Comparison of ENCODE assay signal across 10 cellular contexts in genomic region chr22:31952094-31952401, GRCh38. TPM values are rescaled to one million over a fixed set of nuclear protein-coding genes. Genes with fewer than 3 reads are reported as not detected.
DNase-seq lines count a peak whose midpoint lies in the region; ATAC-seq and TF ChIP-seq lines count a peak whose summit lies in the region.
"Had no signal": no experiment of that assay in that cellular context is flagged by ENCODE, and none has a peak within 500 bp of the region (broad histone marks: within the 10 kb centered on the region; RNA-seq: fewer than 3 reads in every experiment).

No MANE protein-coding gene starts in this region.

- intact Hi-C loops in sigmoid colon (cut with DNase I), result no loop called here

- TF ChIP-seq CTCF in DND-41 (IDR thresholded peaks at IDR 0.05; ENCODE audit: borderline replicate concordance, extremely low read depth, low read length, poor library complexity, severe bottlenecking), result peak; percentile 25
- no peak for TF ChIP-seq CTCF in SK-N-SH (IDR thresholded peaks at IDR 0.05)
- no peak for TF ChIP-seq CTCF in endothelial cell (IDR thresholded peaks at IDR 0.05; ENCODE audit: unreplicated experiment)
- TF ChIP-seq CTCF in sigmoid colon (IDR thresholded peaks at IDR 0.05), result no peak

- H3K4me1 Mint-ChIP-seq in endothelial cell (ENCODE audit: unreplicated experiment), result peaks cover 57% of the 10 kb centered on the region

- H3K4me3 ChIP-seq in DND-41 (ENCODE audit: low read depth in 1 of 2, low read length in 2 of 2) (no peak overlapping the region), SK-N-SH (ENCODE audit: low read depth in 2 of 2, low read length in 1 of 2) (no peak overlapping the region), sigmoid colon (no peak overlapping the region)

- H3K27ac ChIP-seq in DND-41 (ENCODE audit: low read length) (no peak overlapping the region), SK-N-SH (ENCODE audit: low read depth in 2 of 2, low read length in 1 of 2) (peak overlapping the region; percentile 43 to 77; a peak in 3 of 4 replicates), sigmoid colon (peak overlapping the region; percentile 72 to 80 (median 77))

- H3K9me2 ChIP-seq in SK-N-SH, result no peaks in the 10 kb centered on the region

- no peak for TF ChIP-seq POLR2A in sigmoid colon (IDR thresholded peaks at IDR 0.05)

- POLR2A ChIA-PET in SK-N-SH (lab: Yijun Ruan, JAX), result no interaction called here

- no peak for DNase-seq in DND-41
- DNase-seq in SK-N-SH, result peak; percentile 36
- DNase-seq in endothelial cell (ENCODE audit: low spot score), result no peak
- no peak for DNase-seq in sigmoid colon
- no peak for DNase-seq in occipital lobe (lab: John Stamatoyannopoulos, UW)
- no peak for DNase-seq in RKO (ENCODE audit: low spot score)
- DNase-seq in globus pallidus (ENCODE audit: low spot score), result no peak
- DNase-seq: naive B cell; NK-92 treated with Interleukin-12 subunit alpha and Interleukin-12 subunit beta, amount 100 ng/mL, for 24 hours had no signal

- CTCF ChIA-PET in SK-N-SH (lab: Yijun Ruan, JAX), result interaction anchor here (0.9 to 2.0 kb wide), 4 partner anchors 18 to 290 kb away, joined by 3 to 11 read pairs (median 3); partner anchors contain the start of gene PISD

- no peak overlapping the region for H3K9ac ChIP-seq in DND-41 (ENCODE audit: low read depth, low read length)
- H3K9ac ChIP-seq in SK-N-SH, result peak overlapping the region; percentile 0

- H3K4me3 Mint-ChIP-seq in endothelial cell (ENCODE audit: unreplicated experiment), result peak overlapping the region; percentile 2
- H3K4me3 Mint-ChIP-seq: naive B cell had no signal

- peaks cover 3% of the 10 kb centered on the region for H3K27me3 Mint-ChIP-seq in endothelial cell (ENCODE audit: unreplicated experiment)
- H3K27me3 Mint-ChIP-seq: naive B cell had no signal

- H2AFZ ChIP-seq in DND-41 (ENCODE audit: low read depth, low read length), result no peak overlapping the region
- no peak overlapping the region for H2AFZ ChIP-seq in SK-N-SH (ENCODE audit: low read depth)

- H3K4me1 ChIP-seq in DND-41 (ENCODE audit: insufficient read depth, low read length), result peaks cover 16% of the 10 kb centered on the region; the same call in 1 of the 2 replicates
- peaks cover 13 to 33% of the 10 kb centered on the region in 2 experiments for H3K4me1 ChIP-seq in SK-N-SH (ENCODE audit: control insufficient read depth in 1 of 2, insufficient read depth in 2 of 2, low read depth in 1 of 2, low read length in 1 of 2)
- peaks cover 0 to 68% (median 58%) of the 10 kb centered on the region in 4 donors for H3K4me1 ChIP-seq in sigmoid colon

- peaks cover 51% of the 10 kb centered on the region for H3K36me3 Mint-ChIP-seq in endothelial cell (ENCODE audit: low read depth, unreplicated experiment)

- H3K9me3 ChIP-seq in DND-41 (ENCODE audit: insufficient read depth, low read length, severe bottlenecking) (no peaks in the 10 kb centered on the region), SK-N-SH (no peaks in the 10 kb centered on the region), sigmoid colon (no peaks in the 10 kb centered on the region)

- H3F3A ChIP-seq in SK-N-SH (replicated peaks; ENCODE audit: insufficient read depth), result peaks cover 33% of the 10 kb centered on the region

- H3K4me2 ChIP-seq in DND-41 (ENCODE audit: insufficient read depth, low read length), result 0 out of 2 replicates have a peak overlapping the region, but pooled peaks have one; percentile 1
- peak overlapping the region; percentile 9 for H3K4me2 ChIP-seq in SK-N-SH

- H4K20me1 ChIP-seq in DND-41 (ENCODE audit: insufficient read depth, low read length) (peaks cover 91% of the 10 kb centered on the region), SK-N-SH (ENCODE audit: insufficient read depth) (peaks cover 97% of the 10 kb centered on the region)

- peak overlapping the region; percentile 33 for H3K27ac Mint-ChIP-seq in endothelial cell (ENCODE audit: unreplicated experiment)

- TF ChIP-seq EP300 in SK-N-SH (IDR thresholded peaks at IDR 0.05; ENCODE audit: borderline replicate concordance in 1 of 2, low read depth in 1 of 2, low read length in 1 of 2), result no peak
- TF ChIP-seq EP300 in sigmoid colon (IDR thresholded peaks at IDR 0.05), result no peak

- no peaks in the 10 kb centered on the region for H3K27me3 ChIP-seq in DND-41 (ENCODE audit: insufficient read depth, low read length, poor library complexity)
- H3K27me3 ChIP-seq in SK-N-SH (ENCODE audit: insufficient read depth), result no peaks in the 10 kb centered on the region
- H3K27me3 ChIP-seq in sigmoid colon, result no peaks in the 10 kb centered on the region

- H3K79me2 ChIP-seq in DND-41 (ENCODE audit: insufficient read depth, low read length) (peaks cover 87% of the 10 kb centered on the region), SK-N-SH (ENCODE audit: insufficient read depth) (peaks cover 99% of the 10 kb centered on the region)

- H3K9me3 Mint-ChIP-seq in endothelial cell (ENCODE audit: unreplicated experiment), result no peaks in the 10 kb centered on the region
- H3K9me3 Mint-ChIP-seq: naive B cell had no signal

- TF ChIP-seq RAD21 in SK-N-SH (IDR thresholded peaks at IDR 0.05; ENCODE audit: low read length), result peak; percentile 54

- 31% methylated on average over 2 of the region's 2 CpGs for WGBS in SK-N-SH (ENCODE audit: low lambda C conversion rate)
- 85 to 86% methylated on average over 2 of the region's 2 CpGs for WGBS in sigmoid colon, 2 donors

- ATAC-seq in DND-41 (ENCODE audit: insufficient read depth, low read depth), result peak; percentile 46; the same call in 1 of the 3 replicates
- no peak for ATAC-seq in HG02623 (IDR thresholded peaks at IDR 0.05; ENCODE audit: unreplicated experiment)

- H3K36me3 ChIP-seq in DND-41 (ENCODE audit: insufficient read depth, low read length) (peaks cover 92% of the 10 kb centered on the region), SK-N-SH (replicated peaks in 1 of 2; ENCODE audit: control insufficient read depth in 1 of 2, insufficient read depth in 2 of 2, low read length in 1 of 2) (peaks cover 50 to 66% of the 10 kb centered on the region in 2 experiments), sigmoid colon (peaks cover 6 to 36% (median 10%) of the 10 kb centered on the region in 4 donors)

TF ChIP-seq in SK-N-SH, 30 proteins besides CTCF, POLR2A, EP300 and RAD21:
- TF ChIP-seq, protein P1, sequence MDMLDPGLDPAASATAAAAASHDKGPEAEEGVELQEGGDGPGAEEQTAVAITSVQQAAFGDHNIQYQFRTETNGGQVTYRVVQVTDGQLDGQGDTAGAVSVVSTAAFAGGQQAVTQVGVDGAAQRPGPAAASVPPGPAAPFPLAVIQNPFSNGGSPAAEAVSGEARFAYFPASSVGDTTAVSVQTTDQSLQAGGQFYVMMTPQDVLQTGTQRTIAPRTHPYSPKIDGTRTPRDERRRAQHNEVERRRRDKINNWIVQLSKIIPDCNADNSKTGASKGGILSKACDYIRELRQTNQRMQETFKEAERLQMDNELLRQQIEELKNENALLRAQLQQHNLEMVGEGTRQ (IDR thresholded peaks at IDR 0.05; ENCODE audit: borderline replicate concordance, low read depth, low read length), result no peak
- no peak for TF ChIP-seq NRF1 (IDR thresholded peaks at IDR 0.05; ENCODE audit: low read depth, low read length)
- TF ChIP-seq RFX5 (IDR thresholded peaks at IDR 0.05; ENCODE audit: low read length), result no peak
- peak; percentile 19; the same call in 1 of the 2 replicates for TF ChIP-seq SMC3 (IDR thresholded peaks at IDR 0.05; ENCODE audit: low read depth, low read length)
- TF ChIP-seq FOXJ3 (CRISPR knock-in tag; IDR thresholded peaks at IDR 0.05), result no peak

RNA-seq across cellular contexts. Expression of gene YWHAH, which starts 7.7 kb away (rescaled TPM):
- polyA plus RNA-seq in SK-N-SH (2012; rRNA removed) (87.4 and 102 TPM in 2 replicates), sigmoid colon (100 to 1,000 TPM in 2 of 3 donors, 10 to 100 TPM in 1; 85.8 to 171 (median 130) TPM)
- 115 and 122 TPM in 2 replicates for polyA plus RNA-seq in SK-N-SH (2012; cell fraction: cytosol; rRNA removed)
- 28.5 and 38.3 TPM in 2 replicates for polyA plus RNA-seq in SK-N-SH (2012; cell fraction: nucleus; rRNA removed)
- total RNA-seq in endothelial cell (ENCODE audit: unreplicated experiment) (285 TPM), sigmoid colon (100 to 1,000 TPM in 2 of 4 donors, 10 to 100 TPM in 2; 91.8 to 114 (median 101) TPM), occipital lobe (218 TPM)
